ENCODE assay signal across 11 cellular contexts in the genomic region with DNA sequence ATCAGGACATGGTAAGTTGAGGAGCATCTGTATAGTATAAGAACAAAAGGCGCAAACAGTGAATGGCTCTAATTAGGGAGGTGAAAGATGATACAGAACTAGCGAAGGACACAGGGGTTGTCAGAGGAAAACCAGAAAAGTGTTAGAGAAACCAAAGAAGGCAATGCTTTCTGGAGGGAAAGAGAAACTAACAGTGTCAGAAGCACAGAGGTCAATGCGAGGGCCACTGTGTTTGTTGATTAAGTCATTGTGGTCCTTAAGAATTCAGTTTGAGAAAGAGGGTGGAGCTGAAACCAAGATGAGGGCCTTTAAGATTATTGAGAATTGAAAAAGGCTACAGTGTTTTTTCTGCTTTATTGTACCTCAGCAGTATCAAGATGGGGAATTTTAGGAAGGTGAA. TPM values are rescaled to one million over a fixed set of nuclear protein-coding genes. Genes with fewer than 3 reads are reported as not detected.
DNase-seq lines count a peak whose midpoint lies in the region; ATAC-seq and TF ChIP-seq lines count a peak whose summit lies in the region.
"Had no signal": no experiment of that assay in that cellular context is flagged by ENCODE, and none has a peak within 500 bp of the region (broad histone marks: within the 10 kb centered on the region; RNA-seq: fewer than 3 reads in every experiment).

No MANE protein-coding gene starts in this region.

- intact Hi-C loops in activated CD4-positive, alpha-beta memory T cell treated with anti-CD3 and anti-CD28 coated beads for 36 hours (cut with micrococcal nuclease) = no loop called here
- intact Hi-C loops in left cardiac atrium (cut with DNase I) = no loop called here
- intact Hi-C loops in gastrocnemius medialis (cut with DNase I; ENCODE audit: low total_unique reads) = no loop called here

- H3K27ac ChIP-seq in gastrocnemius medialis = no peak overlapping the region

- no peak for TF ChIP-seq POLR2A in gastrocnemius medialis (IDR thresholded peaks at IDR 0.05)

- no peaks in the 10 kb centered on the region for H3K27me3 ChIP-seq in gastrocnemius medialis

- peaks cover 23% of the 10 kb centered on the region for H3K4me1 Mint-ChIP-seq in activated naive CD8-positive, alpha-beta T cell treated with anti-CD3 and anti-CD28 coated beads, Interleukin-2, amount 10 ng/mL, durations not matched to agents 7 days and 5 days
- H3K4me1 Mint-ChIP-seq in activated naive CD8-positive, alpha-beta T cell treated with anti-CD3 and anti-CD28 coated beads for 36 hours = peaks cover 15% of the 10 kb centered on the region
- peaks cover 13% of the 10 kb centered on the region for H3K4me1 Mint-ChIP-seq in activated CD4-positive, alpha-beta memory T cell treated with anti-CD3 and anti-CD28 coated beads for 36 hours (ENCODE audit: low read depth)

- H3K27me3 Mint-ChIP-seq in activated naive CD8-positive, alpha-beta T cell treated with anti-CD3 and anti-CD28 coated beads, Interleukin-2, amount 10 ng/mL, durations not matched to agents 7 days and 5 days = no peaks in the 10 kb centered on the region
- no peaks in the 10 kb centered on the region for H3K27me3 Mint-ChIP-seq in activated naive CD8-positive, alpha-beta T cell treated with anti-CD3 and anti-CD28 coated beads for 36 hours
- H3K27me3 Mint-ChIP-seq in activated CD4-positive, alpha-beta memory T cell treated with anti-CD3 and anti-CD28 coated beads for 36 hours = no peaks in the 10 kb centered on the region

- peaks cover 5 to 8% of the 10 kb centered on the region in 2 donors for H3K4me1 ChIP-seq in gastrocnemius medialis

- H3K4me3 Mint-ChIP-seq in activated naive CD8-positive, alpha-beta T cell treated with anti-CD3 and anti-CD28 coated beads, Interleukin-2, amount 10 ng/mL, durations not matched to agents 7 days and 5 days = peak overlapping the region; percentile 26
- H3K4me3 Mint-ChIP-seq in activated naive CD8-positive, alpha-beta T cell treated with anti-CD3 and anti-CD28 coated beads for 36 hours = no peak overlapping the region
- no peak overlapping the region for H3K4me3 Mint-ChIP-seq in activated CD4-positive, alpha-beta memory T cell treated with anti-CD3 and anti-CD28 coated beads for 36 hours

- H3K27ac Mint-ChIP-seq in activated naive CD8-positive, alpha-beta T cell treated with anti-CD3 and anti-CD28 coated beads, Interleukin-2, amount 10 ng/mL, durations not matched to agents 7 days and 5 days = peak overlapping the region; percentile 73
- H3K27ac Mint-ChIP-seq in activated naive CD8-positive, alpha-beta T cell treated with anti-CD3 and anti-CD28 coated beads for 36 hours = no peak overlapping the region
- no peak overlapping the region for H3K27ac Mint-ChIP-seq in activated CD4-positive, alpha-beta memory T cell treated with anti-CD3 and anti-CD28 coated beads for 36 hours

- peak; percentile 81 for ATAC-seq in activated naive CD8-positive, alpha-beta T cell treated with anti-CD3 and anti-CD28 coated beads, Interleukin-2, amount 10 ng/mL, durations not matched to agents 7 days and 5 days (ENCODE audit: low read depth)
- ATAC-seq in HG02981 (IDR thresholded peaks at IDR 0.05; ENCODE audit: unreplicated experiment) (peak; percentile 96), left cardiac atrium (no peak), gastrocnemius medialis (no peak)

- POLR2A ChIA-PET in activated naive CD8-positive, alpha-beta T cell treated with anti-CD3 and anti-CD28 coated beads, Interleukin-2, amount 10 ng/mL, durations not matched to agents 7 days and 5 days (lab: Charles Lee) = interaction anchor here (1.0 kb wide), 2 partner anchors 10 to 13 kb away, joined by 3 to 4 read pairs; no protein-coding TSS in a partner anchor
- POLR2A ChIA-PET in activated CD4-positive, alpha-beta memory T cell treated with anti-CD3 and anti-CD28 coated beads for 36 hours (lab: Charles Lee) = no interaction called here

- TF ChIP-seq CTCF in gastrocnemius medialis (IDR thresholded peaks at IDR 0.05 in 4 of 5, conservative IDR thresholded peaks at IDR 0.05 in 1 of 5) = no peak

- no peak overlapping the region for H3K4me3 ChIP-seq in gastrocnemius medialis

- H3K36me3 Mint-ChIP-seq in activated naive CD8-positive, alpha-beta T cell treated with anti-CD3 and anti-CD28 coated beads, Interleukin-2, amount 10 ng/mL, durations not matched to agents 7 days and 5 days = peaks cover 44% of the 10 kb centered on the region
- H3K36me3 Mint-ChIP-seq in activated naive CD8-positive, alpha-beta T cell treated with anti-CD3 and anti-CD28 coated beads for 36 hours = peaks cover 38% of the 10 kb centered on the region
- peaks cover 38% of the 10 kb centered on the region for H3K36me3 Mint-ChIP-seq in activated CD4-positive, alpha-beta memory T cell treated with anti-CD3 and anti-CD28 coated beads for 36 hours

- peaks cover 0 to 44% of the 10 kb centered on the region in 2 donors for H3K36me3 ChIP-seq in gastrocnemius medialis

- no peaks in the 10 kb centered on the region for H3K9me3 ChIP-seq in gastrocnemius medialis

- CTCF ChIA-PET in activated CD4-positive, alpha-beta memory T cell treated with anti-CD3 and anti-CD28 coated beads for 36 hours (lab: Charles Lee) = no interaction called here

- in situ Hi-C loops in ACHN (cut with HindIII; ENCODE audit: low pct_ligation_motif_present, low pct_unique_long_range_greater_than_20kb, low sequenced_read_pairs) (no loop called here), gastrocnemius medialis (cut with MboI; ENCODE audit: low sequenced_read_pairs in 4 of 4) (no loop called here)

- H3K9me3 Mint-ChIP-seq in activated naive CD8-positive, alpha-beta T cell treated with anti-CD3 and anti-CD28 coated beads, Interleukin-2, amount 10 ng/mL, durations not matched to agents 7 days and 5 days = no peaks in the 10 kb centered on the region
- no peaks in the 10 kb centered on the region for H3K9me3 Mint-ChIP-seq in activated naive CD8-positive, alpha-beta T cell treated with anti-CD3 and anti-CD28 coated beads for 36 hours
- H3K9me3 Mint-ChIP-seq in activated CD4-positive, alpha-beta memory T cell treated with anti-CD3 and anti-CD28 coated beads for 36 hours = no peaks in the 10 kb centered on the region

- no peak for DNase-seq in activated naive CD8-positive, alpha-beta T cell treated with anti-CD3 and anti-CD28 coated beads, Interleukin-2, amount 10 ng/mL, durations not matched to agents 7 days and 5 days
- no peak for DNase-seq in activated naive CD8-positive, alpha-beta T cell treated with anti-CD3 and anti-CD28 coated beads for 36 hours
- DNase-seq in activated CD4-positive, alpha-beta memory T cell treated with anti-CD3 and anti-CD28 coated beads for 36 hours = peak; percentile 13
- DNase-seq in ACHN = no peak
- DNase-seq in left cardiac atrium = no peak
- no peak for DNase-seq in gastrocnemius medialis
- DNase-seq in germinal center (ENCODE audit: low spot score) = no peak
- DNase-seq: activated CD4-positive, alpha-beta T cell treated with anti-CD3 and anti-CD28 coated beads for 4 hours; NCI-H82; stimulated activated CD4-positive, alpha-beta T cell treated with anti-CD3 and anti-CD28 coated beads, Interleukin-12 subunit alpha, Interleukin-12 subunit beta, amount 100 ng/mL, for 4 hours had no signal

RNA-seq across cellular contexts. Expression of a gene that starts 28.8 kb away (rescaled TPM):
- total RNA-seq in activated naive CD8-positive, alpha-beta T cell treated with anti-CD3 and anti-CD28 coated beads, Interleukin-2, amount 10 ng/mL, durations not matched to agents 7 days and 5 days = 10 to 100 TPM; 26.4 to 28.6 TPM
- total RNA-seq in activated naive CD8-positive, alpha-beta T cell treated with anti-CD3 and anti-CD28 coated beads for 36 hours = 10 to 100 TPM; 25.1 to 28.2 TPM
- 10 to 100 TPM; 30.5 to 33.6 TPM for total RNA-seq in activated CD4-positive, alpha-beta memory T cell treated with anti-CD3 and anti-CD28 coated beads for 36 hours
- total RNA-seq in left cardiac atrium = 10 to 100 TPM; 21.7 to 22.8 TPM
- 10 to 100 TPM; 13.5 to 29.2 (median 15.0) TPM for total RNA-seq in gastrocnemius medialis

Comparison
In these comparisons a context has a peak if more than half of its experiments do, and no peak if none do; other contexts are left out.
1. ATAC-seq: peak in activated naive CD8-positive, alpha-beta T cell treated with anti-CD3 and anti-CD28 coated beads, Interleukin-2, amount 10 ng/mL, durations not matched to agents 7 days and 5 days (single experiment) and HG02981 (single experiment); none in left cardiac atrium (0 of 2) and gastrocnemius medialis (0 of 2).